In genomic region chr3:129023909-129024308, GRCh38 we compare ENCODE assay signal across 1 cellular context.
TF ChIP-seq lines count a peak whose summit lies in the region.

No MANE protein-coding gene starts in this region.

TF ChIP-seq in SK-N-SH, 30 proteins besides CTCF, POLR2A, EP300 and RAD21 (continued from another document):
- TF ChIP-seq TAF1 (IDR thresholded peaks at IDR 0.05; ENCODE audit: borderline replicate concordance, low read depth, low read length) = no peak
- no peak for TF ChIP-seq POLR2AphosphoS5 (IDR thresholded peaks at IDR 0.05; ENCODE audit: low read depth, low read length)
- TF ChIP-seq ELF1 (IDR thresholded peaks at IDR 0.05) = no peak
- TF ChIP-seq TCF12 (IDR thresholded peaks at IDR 0.05) = no peak
- no peak for TF ChIP-seq NRF1 (IDR thresholded peaks at IDR 0.05; ENCODE audit: low read depth, low read length)
- TF ChIP-seq SMC3 (IDR thresholded peaks at IDR 0.05; ENCODE audit: low read depth, low read length) = no peak
- TF ChIP-seq FOXM1 (IDR thresholded peaks at IDR 0.05; ENCODE audit: low read depth) = no peak
- TF ChIP-seq FOSL2 (IDR thresholded peaks at IDR 0.05; ENCODE audit: borderline replicate concordance, low read depth) = no peak
- no peak for TF ChIP-seq GABPA (IDR thresholded peaks at IDR 0.05; ENCODE audit: low read depth)
- no peak for TF ChIP-seq RFX5 (IDR thresholded peaks at IDR 0.05; ENCODE audit: low read length)
- TF ChIP-seq FOXJ3 (CRISPR knock-in tag; IDR thresholded peaks at IDR 0.05) = no peak
- TF ChIP-seq MAX (IDR thresholded peaks at IDR 0.05; ENCODE audit: low read depth) = no peak
